ENCODE assay signal across 1 cellular context in the genomic region with DNA sequence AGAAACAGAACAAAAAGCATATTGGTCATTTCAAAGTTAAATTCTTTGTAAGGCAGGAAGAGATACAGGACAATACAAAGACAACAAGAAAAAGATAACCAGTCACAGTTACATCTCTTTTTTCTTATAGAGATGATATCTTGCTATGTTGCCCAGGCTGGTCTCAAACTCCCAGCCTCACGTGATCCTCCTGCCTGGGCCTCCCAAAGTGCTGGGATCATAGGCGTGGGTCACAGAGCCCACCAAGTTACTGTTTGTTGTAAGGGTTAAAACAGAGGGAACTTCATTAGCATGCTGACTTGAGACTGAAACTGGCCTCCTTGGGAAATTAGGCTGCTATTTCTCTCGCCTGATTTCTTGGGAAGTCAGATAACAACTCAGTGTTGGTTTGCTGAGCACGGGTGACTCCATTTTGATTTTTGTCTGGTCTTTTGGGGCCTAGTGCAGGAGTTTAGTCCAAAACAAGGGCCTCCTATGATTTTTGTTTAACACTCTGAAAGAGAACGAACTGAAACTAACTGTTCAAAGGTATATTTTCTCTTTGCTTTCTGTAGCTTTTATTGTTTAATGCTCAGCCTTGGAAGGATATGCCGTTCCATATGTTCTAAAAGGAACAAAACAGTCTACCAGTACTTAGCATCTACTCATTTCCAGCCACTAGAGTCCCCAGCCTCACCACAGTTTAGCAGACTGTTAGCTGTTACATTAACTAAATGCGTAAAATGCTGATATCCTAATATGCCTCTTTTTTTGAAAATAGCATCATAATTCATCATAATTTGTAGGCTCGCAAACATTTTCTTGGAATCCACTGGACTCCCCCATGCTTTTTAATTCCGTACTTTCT.
TF ChIP-seq lines count a peak whose summit lies in the region.

No MANE protein-coding gene starts in this region.

TF ChIP-seq in K562, 482 proteins besides CTCF, POLR2A, EP300 and RAD21 (continued from another document):
- TF ChIP-seq, protein P1, sequence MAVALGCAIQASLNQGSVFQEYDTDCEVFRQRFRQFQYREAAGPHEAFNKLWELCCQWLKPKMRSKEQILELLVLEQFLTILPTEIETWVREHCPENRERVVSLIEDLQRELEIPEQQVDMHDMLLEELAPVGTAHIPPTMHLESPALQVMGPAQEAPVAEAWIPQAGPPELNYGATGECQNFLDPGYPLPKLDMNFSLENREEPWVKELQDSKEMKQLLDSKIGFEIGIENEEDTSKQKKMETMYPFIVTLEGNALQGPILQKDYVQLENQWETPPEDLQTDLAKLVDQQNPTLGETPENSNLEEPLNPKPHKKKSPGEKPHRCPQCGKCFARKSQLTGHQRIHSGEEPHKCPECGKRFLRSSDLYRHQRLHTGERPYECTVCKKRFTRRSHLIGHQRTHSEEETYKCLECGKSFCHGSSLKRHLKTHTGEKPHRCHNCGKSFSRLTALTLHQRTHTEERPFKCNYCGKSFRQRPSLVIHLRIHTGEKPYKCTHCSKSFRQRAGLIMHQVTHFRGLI (CRISPR knock-in tag; IDR thresholded peaks at IDR 0.05), result peak; percentile 90
- TF ChIP-seq DMBX1 (CRISPR knock-in tag; IDR thresholded peaks at IDR 0.05; ENCODE audit: borderline replicate concordance) (peak; percentile 97), GTF2A2 (tag; IDR thresholded peaks at IDR 0.05) (peak; percentile 62; the same call in 1 of the 2 replicates), KDM4B (IDR thresholded peaks at IDR 0.05; ENCODE audit: borderline replicate concordance in 2 of 2, low read depth in 1 of 2) (no peak), ZNF445 (CRISPR knock-in tag; IDR thresholded peaks at IDR 0.05; ENCODE audit: low read depth) (peak; percentile 74; the same call in 1 of the 2 replicates), ZFX (CRISPR knock-in tag; IDR thresholded peaks at IDR 0.05) (0 out of 2 replicates have a peak, but pooled peaks have one; percentile 21), NONO (IDR thresholded peaks at IDR 0.05; ENCODE audit: low read depth in 2 of 2, low read length in 1 of 2) (no peak), CXXC5 (CRISPR knock-in tag; IDR thresholded peaks at IDR 0.05) (peak; percentile 77), TCFL5 (CRISPR knock-in tag; conservative IDR thresholded peaks at IDR 0.05) (peak; percentile 79), NFYB (IDR thresholded peaks at IDR 0.05; ENCODE audit: extremely low read depth, insufficient read length) (no peak), ETV1 (tag; conservative IDR thresholded peaks at IDR 0.05; ENCODE audit: low read depth) (0 out of 2 replicates have a peak, but pooled peaks have one; percentile 22), RBM34 (IDR thresholded peaks at IDR 0.05; ENCODE audit: borderline replicate concordance, insufficient read depth, low read length) (no peak), ZNF239 (CRISPR knock-in tag; IDR thresholded peaks at IDR 0.05) (peak; percentile 80), ZNF583 (CRISPR knock-in tag; IDR thresholded peaks at IDR 0.05) (peak; percentile 90), ZNF695 (CRISPR knock-in tag; IDR thresholded peaks at IDR 0.05) (no peak), NFATC3 (IDR thresholded peaks at IDR 0.05) (no peak), ZNF175 (CRISPR knock-in tag; IDR thresholded peaks at IDR 0.05; ENCODE audit: low read depth) (peak; percentile 92)
- TF ChIP-seq, protein P2, sequence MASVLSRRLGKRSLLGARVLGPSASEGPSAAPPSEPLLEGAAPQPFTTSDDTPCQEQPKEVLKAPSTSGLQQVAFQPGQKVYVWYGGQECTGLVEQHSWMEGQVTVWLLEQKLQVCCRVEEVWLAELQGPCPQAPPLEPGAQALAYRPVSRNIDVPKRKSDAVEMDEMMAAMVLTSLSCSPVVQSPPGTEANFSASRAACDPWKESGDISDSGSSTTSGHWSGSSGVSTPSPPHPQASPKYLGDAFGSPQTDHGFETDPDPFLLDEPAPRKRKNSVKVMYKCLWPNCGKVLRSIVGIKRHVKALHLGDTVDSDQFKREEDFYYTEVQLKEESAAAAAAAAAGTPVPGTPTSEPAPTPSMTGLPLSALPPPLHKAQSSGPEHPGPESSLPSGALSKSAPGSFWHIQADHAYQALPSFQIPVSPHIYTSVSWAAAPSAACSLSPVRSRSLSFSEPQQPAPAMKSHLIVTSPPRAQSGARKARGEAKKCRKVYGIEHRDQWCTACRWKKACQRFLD (CRISPR knock-in tag; IDR thresholded peaks at IDR 0.05), result peak; percentile 95
- TF ChIP-seq, protein P3, sequence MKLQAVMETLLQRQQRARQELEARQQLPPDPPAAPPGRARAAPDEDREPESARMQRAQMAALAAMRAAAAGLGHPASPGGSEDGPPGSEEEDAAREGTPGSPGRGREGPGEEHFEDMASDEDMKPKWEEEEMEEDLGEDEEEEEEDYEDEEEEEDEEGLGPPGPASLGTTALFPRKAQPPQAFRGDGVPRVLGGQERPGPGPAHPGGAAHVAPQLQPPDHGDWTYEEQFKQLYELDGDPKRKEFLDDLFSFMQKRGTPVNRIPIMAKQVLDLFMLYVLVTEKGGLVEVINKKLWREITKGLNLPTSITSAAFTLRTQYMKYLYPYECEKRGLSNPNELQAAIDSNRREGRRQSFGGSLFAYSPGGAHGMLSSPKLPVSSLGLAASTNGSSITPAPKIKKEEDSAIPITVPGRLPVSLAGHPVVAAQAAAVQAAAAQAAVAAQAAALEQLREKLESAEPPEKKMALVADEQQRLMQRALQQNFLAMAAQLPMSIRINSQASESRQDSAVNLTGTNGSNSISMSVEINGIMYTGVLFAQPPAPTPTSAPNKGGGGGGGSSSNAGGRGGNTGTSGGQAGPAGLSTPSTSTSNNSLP (IDR thresholded peaks at IDR 0.05; ENCODE audit: borderline replicate concordance, low read depth, low read length), result no peak
- TF ChIP-seq, protein P4, sequence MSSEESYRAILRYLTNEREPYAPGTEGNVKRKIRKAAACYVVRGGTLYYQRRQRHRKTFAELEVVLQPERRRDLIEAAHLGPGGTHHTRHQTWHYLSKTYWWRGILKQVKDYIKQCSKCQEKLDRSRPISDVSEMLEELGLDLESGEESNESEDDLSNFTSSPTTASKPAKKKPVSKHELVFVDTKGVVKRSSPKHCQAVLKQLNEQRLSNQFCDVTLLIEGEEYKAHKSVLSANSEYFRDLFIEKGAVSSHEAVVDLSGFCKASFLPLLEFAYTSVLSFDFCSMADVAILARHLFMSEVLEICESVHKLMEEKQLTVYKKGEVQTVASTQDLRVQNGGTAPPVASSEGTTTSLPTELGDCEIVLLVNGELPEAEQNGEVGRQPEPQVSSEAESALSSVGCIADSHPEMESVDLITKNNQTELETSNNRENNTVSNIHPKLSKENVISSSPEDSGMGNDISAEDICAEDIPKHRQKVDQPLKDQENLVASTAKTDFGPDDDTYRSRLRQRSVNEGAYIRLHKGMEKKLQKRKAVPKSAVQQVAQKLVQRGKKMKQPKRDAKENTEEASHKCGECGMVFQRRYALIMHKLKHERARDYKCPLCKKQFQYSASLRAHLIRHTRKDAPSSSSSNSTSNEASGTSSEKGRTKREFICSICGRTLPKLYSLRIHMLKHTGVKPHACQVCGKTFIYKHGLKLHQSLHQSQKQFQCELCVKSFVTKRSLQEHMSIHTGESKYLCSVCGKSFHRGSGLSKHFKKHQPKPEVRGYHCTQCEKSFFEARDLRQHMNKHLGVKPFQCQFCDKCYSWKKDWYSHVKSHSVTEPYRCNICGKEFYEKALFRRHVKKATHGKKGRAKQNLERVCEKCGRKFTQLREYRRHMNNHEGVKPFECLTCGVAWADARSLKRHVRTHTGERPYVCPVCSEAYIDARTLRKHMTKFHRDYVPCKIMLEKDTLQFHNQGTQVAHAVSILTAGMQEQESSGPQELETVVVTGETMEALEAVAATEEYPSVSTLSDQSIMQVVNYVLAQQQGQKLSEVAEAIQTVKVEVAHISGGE (CRISPR knock-in tag; IDR thresholded peaks at IDR 0.05), result peak in 1 of 3 experiments; percentile 75; a peak in 2 of 6 replicates
- TF ChIP-seq, protein P5, sequence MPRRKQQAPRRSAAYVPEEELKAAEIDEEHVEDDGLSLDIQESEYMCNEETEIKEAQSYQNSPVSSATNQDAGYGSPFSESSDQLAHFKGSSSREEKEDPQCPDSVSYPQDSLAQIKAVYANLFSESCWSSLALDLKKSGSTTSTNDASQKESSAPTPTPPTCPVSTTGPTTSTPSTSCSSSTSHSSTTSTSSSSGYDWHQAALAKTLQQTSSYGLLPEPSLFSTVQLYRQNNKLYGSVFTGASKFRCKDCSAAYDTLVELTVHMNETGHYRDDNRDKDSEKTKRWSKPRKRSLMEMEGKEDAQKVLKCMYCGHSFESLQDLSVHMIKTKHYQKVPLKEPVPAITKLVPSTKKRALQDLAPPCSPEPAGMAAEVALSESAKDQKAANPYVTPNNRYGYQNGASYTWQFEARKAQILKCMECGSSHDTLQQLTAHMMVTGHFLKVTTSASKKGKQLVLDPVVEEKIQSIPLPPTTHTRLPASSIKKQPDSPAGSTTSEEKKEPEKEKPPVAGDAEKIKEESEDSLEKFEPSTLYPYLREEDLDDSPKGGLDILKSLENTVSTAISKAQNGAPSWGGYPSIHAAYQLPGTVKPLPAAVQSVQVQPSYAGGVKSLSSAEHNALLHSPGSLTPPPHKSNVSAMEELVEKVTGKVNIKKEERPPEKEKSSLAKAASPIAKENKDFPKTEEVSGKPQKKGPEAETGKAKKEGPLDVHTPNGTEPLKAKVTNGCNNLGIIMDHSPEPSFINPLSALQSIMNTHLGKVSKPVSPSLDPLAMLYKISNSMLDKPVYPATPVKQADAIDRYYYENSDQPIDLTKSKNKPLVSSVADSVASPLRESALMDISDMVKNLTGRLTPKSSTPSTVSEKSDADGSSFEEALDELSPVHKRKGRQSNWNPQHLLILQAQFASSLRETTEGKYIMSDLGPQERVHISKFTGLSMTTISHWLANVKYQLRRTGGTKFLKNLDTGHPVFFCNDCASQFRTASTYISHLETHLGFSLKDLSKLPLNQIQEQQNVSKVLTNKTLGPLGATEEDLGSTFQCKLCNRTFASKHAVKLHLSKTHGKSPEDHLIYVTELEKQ (CRISPR knock-in tag; IDR thresholded peaks at IDR 0.05), result peak; percentile 81
- TF ChIP-seq, protein P6, sequence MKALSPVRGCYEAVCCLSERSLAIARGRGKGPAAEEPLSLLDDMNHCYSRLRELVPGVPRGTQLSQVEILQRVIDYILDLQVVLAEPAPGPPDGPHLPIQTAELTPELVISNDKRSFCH (CRISPR knock-in tag; IDR thresholded peaks at IDR 0.05), result peak; percentile 55; the same call in 1 of the 2 replicates
- TF ChIP-seq, protein P6 (tag; IDR thresholded peaks at IDR 0.05), result peak; percentile 97
- TF ChIP-seq, protein P7, sequence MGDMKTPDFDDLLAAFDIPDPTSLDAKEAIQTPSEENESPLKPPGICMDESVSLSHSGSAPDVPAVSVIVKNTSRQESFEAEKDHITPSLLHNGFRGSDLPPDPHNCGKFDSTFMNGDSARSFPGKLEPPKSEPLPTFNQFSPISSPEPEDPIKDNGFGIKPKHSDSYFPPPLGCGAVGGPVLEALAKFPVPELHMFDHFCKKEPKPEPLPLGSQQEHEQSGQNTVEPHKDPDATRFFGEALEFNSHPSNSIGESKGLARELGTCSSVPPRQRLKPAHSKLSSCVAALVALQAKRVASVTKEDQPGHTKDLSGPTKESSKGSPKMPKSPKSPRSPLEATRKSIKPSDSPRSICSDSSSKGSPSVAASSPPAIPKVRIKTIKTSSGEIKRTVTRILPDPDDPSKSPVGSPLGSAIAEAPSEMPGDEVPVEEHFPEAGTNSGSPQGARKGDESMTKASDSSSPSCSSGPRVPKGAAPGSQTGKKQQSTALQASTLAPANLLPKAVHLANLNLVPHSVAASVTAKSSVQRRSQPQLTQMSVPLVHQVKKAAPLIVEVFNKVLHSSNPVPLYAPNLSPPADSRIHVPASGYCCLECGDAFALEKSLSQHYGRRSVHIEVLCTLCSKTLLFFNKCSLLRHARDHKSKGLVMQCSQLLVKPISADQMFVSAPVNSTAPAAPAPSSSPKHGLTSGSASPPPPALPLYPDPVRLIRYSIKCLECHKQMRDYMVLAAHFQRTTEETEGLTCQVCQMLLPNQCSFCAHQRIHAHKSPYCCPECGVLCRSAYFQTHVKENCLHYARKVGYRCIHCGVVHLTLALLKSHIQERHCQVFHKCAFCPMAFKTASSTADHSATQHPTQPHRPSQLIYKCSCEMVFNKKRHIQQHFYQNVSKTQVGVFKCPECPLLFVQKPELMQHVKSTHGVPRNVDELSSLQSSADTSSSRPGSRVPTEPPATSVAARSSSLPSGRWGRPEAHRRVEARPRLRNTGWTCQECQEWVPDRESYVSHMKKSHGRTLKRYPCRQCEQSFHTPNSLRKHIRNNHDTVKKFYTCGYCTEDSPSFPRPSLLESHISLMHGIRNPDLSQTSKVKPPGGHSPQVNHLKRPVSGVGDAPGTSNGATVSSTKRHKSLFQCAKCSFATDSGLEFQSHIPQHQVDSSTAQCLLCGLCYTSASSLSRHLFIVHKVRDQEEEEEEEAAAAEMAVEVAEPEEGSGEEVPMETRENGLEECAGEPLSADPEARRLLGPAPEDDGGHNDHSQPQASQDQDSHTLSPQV (IDR thresholded peaks at IDR 0.05), result peak; percentile 99
